ENCODE assay signal across 8 cellular contexts in the genomic region with DNA sequence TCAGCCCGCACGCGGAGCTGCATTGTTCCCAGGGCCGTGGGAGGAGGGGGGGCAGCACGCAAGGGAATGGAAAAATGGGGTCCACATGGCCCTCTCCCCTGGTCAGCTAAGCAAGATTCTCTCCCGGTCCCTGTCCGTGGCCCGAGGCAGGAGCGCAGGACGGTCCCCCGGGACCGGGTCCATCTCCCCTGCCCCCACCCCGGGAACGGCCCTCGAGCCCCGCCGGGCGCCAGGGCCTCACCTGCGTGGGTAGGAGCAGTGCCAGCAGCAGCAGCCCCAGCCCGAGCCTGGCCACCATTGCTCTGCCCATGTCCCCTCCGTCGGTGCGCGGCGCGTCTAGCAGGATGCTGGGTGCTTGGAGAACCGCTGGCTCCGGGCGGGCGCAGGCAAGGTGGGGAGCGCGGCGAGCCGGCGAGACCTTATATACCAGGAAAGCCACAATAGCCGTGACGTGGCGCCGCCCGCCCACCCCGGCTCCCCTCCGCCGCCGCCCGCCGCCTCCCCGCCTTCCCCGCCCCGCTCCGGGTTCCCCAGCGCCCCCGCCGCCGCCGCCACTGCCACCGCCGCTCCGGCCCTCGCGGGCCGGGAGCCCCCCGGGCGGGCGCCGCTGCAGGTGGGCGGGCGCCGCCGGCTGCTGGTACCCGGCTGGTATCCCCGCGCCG. TPM values are rescaled to one million over a fixed set of nuclear protein-coding genes. Genes with fewer than 3 reads are reported as not detected.
A peak's percentile ranks its signal among the peaks of the same experiment; 100 is the strongest.
DNase-seq lines count a peak whose midpoint lies in the region; ATAC-seq and TF ChIP-seq lines count a peak whose summit lies in the region.

A gene with protein sequence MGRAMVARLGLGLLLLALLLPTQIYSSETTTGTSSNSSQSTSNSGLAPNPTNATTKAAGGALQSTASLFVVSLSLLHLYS (minus strand): TSS at position 393 of the 662 bp plus-strand sequence. CDS start 83 bp downstream, at position 310.

- peaks cover 13% of the 10 kb centered on the region for H3K4me1 ChIP-seq in OCI-LY3 (ENCODE audit: low read length)
- peaks cover 0 to 25% of the 10 kb centered on the region in 2 donors for H3K4me1 ChIP-seq in left lung

- H3K4me3 Mint-ChIP-seq in stimulated activated memory B cell treated with anti-CD40 and anti-IgM and Interleukin-4, amounts not matched to agents 10 μg/mL and 1 μg/mL and 100 μg/mL, for 72 hours: peak within 1 kb of the TSS; percentile 96

- H3K27me3 ChIP-seq in OCI-LY3 (ENCODE audit: low read depth, low read length) (no peaks in the 10 kb centered on the region; the same call in 1 of the 2 replicates), brain microvascular endothelial cell (replicated peaks) (peaks cover 53% of the 10 kb centered on the region), left lung (peaks cover 32 to 87% of the 10 kb centered on the region in 2 donors)

- peak; percentile 11 for ATAC-seq in HG03139 (IDR thresholded peaks at IDR 0.05; ENCODE audit: unreplicated experiment)
- peak; percentile 66 for ATAC-seq in left lung
- peak; percentile 80 for ATAC-seq in stimulated activated memory B cell treated with anti-CD40 and anti-IgM and Interleukin-4, amounts not matched to agents 10 μg/mL and 1 μg/mL and 100 μg/mL, for 72 hours
- ATAC-seq in HG02884 (IDR thresholded peaks at IDR 0.05; ENCODE audit: unreplicated experiment): no peak

- H3K27ac ChIP-seq in OCI-LY3 (ENCODE audit: low read length): peak within 1 kb of the TSS; percentile 44
- no peak within 1 kb of the TSS for H3K27ac ChIP-seq in brain microvascular endothelial cell
- H3K27ac ChIP-seq in left lung: peak within 1 kb of the TSS; percentile 39 to 70

- H3K4me2 ChIP-seq in OCI-LY3 (ENCODE audit: low read length): peak within 1 kb of the TSS; percentile 93

- H3K36me3 Mint-ChIP-seq in stimulated activated memory B cell treated with anti-CD40 and anti-IgM and Interleukin-4, amounts not matched to agents 10 μg/mL and 1 μg/mL and 100 μg/mL, for 72 hours: peaks cover 6% of the 10 kb centered on the region

- H3K36me3 ChIP-seq in OCI-LY3 (replicated peaks; ENCODE audit: low read depth, low read length) (no peaks in the 10 kb centered on the region), brain microvascular endothelial cell (replicated peaks) (no peaks in the 10 kb centered on the region), left lung (no peaks in the 10 kb centered on the region)

- H3K4me1 Mint-ChIP-seq in stimulated activated memory B cell treated with anti-CD40 and anti-IgM and Interleukin-4, amounts not matched to agents 10 μg/mL and 1 μg/mL and 100 μg/mL, for 72 hours: peaks cover 25% of the 10 kb centered on the region

- no peaks in the 10 kb centered on the region for H3K9me3 Mint-ChIP-seq in stimulated activated memory B cell treated with anti-CD40 and anti-IgM and Interleukin-4, amounts not matched to agents 10 μg/mL and 1 μg/mL and 100 μg/mL, for 72 hours

- no peaks in the 10 kb centered on the region for H3K27me3 Mint-ChIP-seq in stimulated activated memory B cell treated with anti-CD40 and anti-IgM and Interleukin-4, amounts not matched to agents 10 μg/mL and 1 μg/mL and 100 μg/mL, for 72 hours

- peaks cover 10% of the 10 kb centered on the region; the same call in 1 of the 2 replicates for H4K20me1 ChIP-seq in OCI-LY3 (ENCODE audit: insufficient read depth, low read length)

- peak within 1 kb of the TSS; percentile 88 for H3K27ac Mint-ChIP-seq in stimulated activated memory B cell treated with anti-CD40 and anti-IgM and Interleukin-4, amounts not matched to agents 10 μg/mL and 1 μg/mL and 100 μg/mL, for 72 hours

- peak; percentile 15 for DNase-seq in activated gamma-delta T cell (lab: John Stamatoyannopoulos, UW)
- DNase-seq in activated gamma-delta T cell treated with Interleukin-2 at 50 U/mL for 16 hours: no peak
- DNase-seq in brain microvascular endothelial cell: no peak
- peak in 1 of 2 donors; percentile 88 for DNase-seq in left lung

- H3K4me3 ChIP-seq in OCI-LY3 (ENCODE audit: low read length): peak within 1 kb of the TSS; percentile 98
- peak within 1 kb of the TSS; percentile 48 for H3K4me3 ChIP-seq in brain microvascular endothelial cell (ENCODE audit: low read depth, low read length)
- peak within 1 kb of the TSS; percentile 57 to 60 for H3K4me3 ChIP-seq in left lung

- in situ Hi-C loops in brain microvascular endothelial cell (cut with HindIII; ENCODE audit: low pct_ligation_motif_present, low sequenced_read_pairs): no loop called here

- intact Hi-C loops in left lung (cut with DNase I): loop anchor here in 1 of 2 donors (10.0 kb wide), 1 partner anchor 530 kb away; no protein-coding TSS in a partner anchor

- H3K9me3 ChIP-seq in OCI-LY3 (ENCODE audit: insufficient read depth, low read length) (no peaks in the 10 kb centered on the region), left lung (no peaks in the 10 kb centered on the region)

- H3K79me2 ChIP-seq in OCI-LY3 (ENCODE audit: low read length): peaks cover 21% of the 10 kb centered on the region

- peak within 1 kb of the TSS; percentile 79 for H3K9ac ChIP-seq in OCI-LY3 (ENCODE audit: low read length)

- no peak for TF ChIP-seq CTCF in OCI-LY3 (IDR thresholded peaks at IDR 0.05; ENCODE audit: low read depth, low read length)
- TF ChIP-seq CTCF in brain microvascular endothelial cell (IDR thresholded peaks at IDR 0.05; ENCODE audit: low read depth, low read length, missing control alignments): no peak
- TF ChIP-seq CTCF in left lung (IDR thresholded peaks at IDR 0.05): no peak

- H2AFZ ChIP-seq in OCI-LY3 (ENCODE audit: low read depth, low read length): peak within 1 kb of the TSS; percentile 60; the same call in 1 of the 2 replicates

RNA-seq across cellular contexts. Expression of the gene that starts here (rescaled TPM):
- total RNA-seq in left lung: 100 to 1,000 TPM in 1 of 2 donors, 10 to 100 TPM in 1; 54.0 to 158 TPM

Comparison
In these comparisons a context has a peak if more than half of its experiments do, and no peak if none do; other contexts are left out.
1. H3K4me3 ChIP-seq: peak in every context shown above with its lines; median percentile 98 in OCI-LY3; 58 in left lung; 48 in brain microvascular endothelial cell.